Comparison of ENCODE assay signal across 15 cellular contexts in genomic region chr5:72723584-72723983, GRCh38.
DNase-seq lines count a peak whose midpoint lies in the region; ATAC-seq and TF ChIP-seq lines count a peak whose summit lies in the region.
"Had no signal": no experiment of that assay in that cellular context is flagged by ENCODE, and none has a peak within 500 bp of the region (broad histone marks: within the 10 kb centered on the region; RNA-seq: fewer than 3 reads in every experiment).

No MANE protein-coding gene starts in this region.

- no peak overlapping the region for H3K27ac ChIP-seq in RWPE2 (ENCODE audit: poor library complexity, severe bottlenecking)

- DNase-seq in DMS53 (lab: John Stamatoyannopoulos, UW) (peak; percentile 36), HT-29 (ENCODE audit: low spot score) (peak; percentile 17), RWPE2 (ENCODE audit: low spot score) (no peak), kidney glomerular epithelial cell (lab: John Stamatoyannopoulos, UW) (peak; percentile 4), NCI-H2196 (lab: John Stamatoyannopoulos, UW; ENCODE audit: unreplicated experiment) (no peak)
- DNase-seq: H7, Kasumi-1, NCI-H1417, NCI-H187 treated with DMSO at 0.1 percent for 48 hours, NCI-H748 treated with DMSO at 0.1 percent for 48 hours had no signal

- TF ChIP-seq CTCF in RWPE2 (IDR thresholded peaks at IDR 0.05; ENCODE audit: poor library complexity, severe bottlenecking) = no peak

- H3K27me3 ChIP-seq in RWPE2 (ENCODE audit: insufficient read depth, poor library complexity, severe bottlenecking) = no peaks in the 10 kb centered on the region

- H3K36me3 ChIP-seq in RWPE2 (ENCODE audit: low read depth) = no peaks in the 10 kb centered on the region

- ATAC-seq in RWPE2 (ENCODE audit: low read depth) (peak; percentile 77), GM19395 (IDR thresholded peaks at IDR 0.05; ENCODE audit: unreplicated experiment) (no peak), HG03460 (IDR thresholded peaks at IDR 0.05; ENCODE audit: unreplicated experiment) (no peak)
- ATAC-seq: GM12878, Panc1, Right ventricle myocardium inferior had no signal

- H3K4me1 ChIP-seq in RWPE2 (ENCODE audit: insufficient read depth, poor library complexity, severe bottlenecking) = no peaks in the 10 kb centered on the region

- H3K9me3 ChIP-seq in RWPE2 (ENCODE audit: severe bottlenecking) = no peaks in the 10 kb centered on the region

- no peak overlapping the region for H3K4me3 ChIP-seq in RWPE2 (ENCODE audit: severe bottlenecking)
- H3K4me3 ChIP-seq: GM12878 had no signal

Comparison
In these comparisons a context has a peak if more than half of its experiments do, and no peak if none do; other contexts are left out.
1. DNase-seq: peak in DMS53 (single experiment), HT-29 (single experiment) and kidney glomerular epithelial cell (single experiment); none in RWPE2 (single experiment) and NCI-H2196 (single experiment).